ENCODE assay signal across 10 cellular contexts in the genomic region with DNA sequence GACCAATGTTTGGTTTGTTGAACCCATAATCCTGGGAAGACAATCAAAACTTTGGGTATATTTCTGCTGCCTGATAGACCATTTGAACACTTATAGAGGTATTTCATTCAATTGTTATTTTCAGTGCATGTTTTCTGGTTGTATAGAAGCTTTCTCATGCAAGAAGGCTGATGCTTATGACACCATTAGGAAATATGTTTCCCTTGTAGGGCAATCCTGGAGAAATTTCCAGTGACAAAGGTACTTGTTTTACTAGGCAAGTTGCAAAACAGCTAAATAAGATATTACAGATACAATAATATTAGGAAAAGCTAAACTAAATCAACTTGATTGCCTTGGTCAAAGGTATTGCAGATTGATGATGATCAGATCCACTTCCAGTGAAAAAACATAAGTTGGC. TPM values are rescaled to one million over a fixed set of nuclear protein-coding genes. Genes with fewer than 3 reads are reported as not detected.
"Had no signal": no experiment of that assay in that cellular context is flagged by ENCODE, and none has a peak within 500 bp of the region (broad histone marks: within the 10 kb centered on the region; RNA-seq: fewer than 3 reads in every experiment).

No MANE protein-coding gene starts in this region.

- DNase-seq: H7, HFFc6, KBM-7 had no signal

- H3K36me3 ChIP-seq: HAP-1 had no signal

- H3K9ac ChIP-seq: KMS-11 had no signal

- H3K9me3 ChIP-seq: HAP-1 had no signal

- H2AFZ ChIP-seq: GM23338 had no signal

- H3K4me3 ChIP-seq: GM23338, HAP-1 had no signal

- FAIRE-seq: HepG2 had no signal

- H3K27ac ChIP-seq: HL-60, KMS-11 had no signal

- ATAC-seq: GM23338, HCT116, HepG2 had no signal

- H3K4me2 ChIP-seq: KMS-11 had no signal

RNA-seq across cellular contexts. Expression of a gene that starts 32.8 kb away (rescaled TPM):
- polyA plus RNA-seq: IgD-negative memory B cell had no signal
